Comparison of ENCODE assay signal across 9 cellular contexts in the genomic region with DNA sequence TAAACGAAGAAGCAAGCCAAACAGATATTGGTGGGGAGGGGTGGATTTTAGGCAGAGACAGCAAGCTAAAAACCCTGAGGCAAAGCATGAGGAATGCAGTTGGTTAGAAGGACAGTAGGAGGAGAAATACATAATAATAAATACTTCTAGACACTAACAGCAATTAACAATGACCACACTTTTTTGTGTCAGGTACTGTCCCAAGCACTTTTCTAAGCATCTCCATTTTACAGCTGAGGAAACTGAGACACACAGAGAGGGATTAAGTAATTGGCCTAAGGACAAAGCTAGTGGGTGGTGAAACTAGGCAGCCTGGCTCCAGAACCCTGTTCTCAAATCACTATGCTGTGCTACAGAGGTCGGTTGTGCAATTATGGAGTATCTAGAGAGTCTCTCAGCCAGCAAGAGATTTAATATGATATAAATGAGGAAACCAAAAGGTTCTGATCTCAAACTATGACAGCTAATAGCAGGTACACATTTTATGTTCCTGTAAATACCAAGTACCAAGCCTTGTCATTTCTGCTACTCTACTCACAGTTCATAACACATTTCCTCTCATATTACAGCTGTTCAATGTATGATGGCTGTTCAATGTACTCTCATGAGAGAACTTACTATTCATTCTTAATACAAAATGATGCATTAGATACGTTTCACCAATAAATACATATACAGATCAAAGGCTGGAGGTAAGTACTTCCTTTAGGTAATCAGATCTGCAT. TPM values are rescaled to one million over a fixed set of nuclear protein-coding genes. Genes with fewer than 3 reads are reported as not detected.
DNase-seq lines count a peak whose midpoint lies in the region; ATAC-seq and TF ChIP-seq lines count a peak whose summit lies in the region.
"Had no signal": no experiment of that assay in that cellular context is flagged by ENCODE, and none has a peak within 500 bp of the region (broad histone marks: within the 10 kb centered on the region; RNA-seq: fewer than 3 reads in every experiment).

No MANE protein-coding gene starts in this region.

- peak overlapping the region; percentile 8 for H3K4me2 ChIP-seq in hepatocyte

- H3K9ac ChIP-seq in SK-N-MC (ENCODE audit: insufficient read length) = no peak overlapping the region

- H3K36me3 ChIP-seq in SK-N-MC (ENCODE audit: insufficient read depth, low read length) = no peaks in the 10 kb centered on the region
- no peaks in the 10 kb centered on the region for H3K36me3 ChIP-seq in hepatocyte (replicated peaks; ENCODE audit: insufficient read depth, low read depth)

- H3K4me1 Mint-ChIP-seq in activated CD4-positive, alpha-beta T cell treated with anti-CD3 and anti-CD28 coated beads for 36 hours = peaks cover 74% of the 10 kb centered on the region
- peaks cover 68% of the 10 kb centered on the region for H3K4me1 Mint-ChIP-seq in type B pancreatic cell (ENCODE audit: unreplicated experiment)

- peak overlapping the region; percentile 51 for H3K4me3 ChIP-seq in SK-N-MC
- H3K4me3 ChIP-seq in hepatocyte = no peak overlapping the region

- TF ChIP-seq CTCF in hepatocyte (IDR thresholded peaks at IDR 0.05; ENCODE audit: poor library complexity) (no peak), type B pancreatic cell (conservative IDR thresholded peaks at IDR 0.05) (no peak)

- no peaks in the 10 kb centered on the region for H3K9me3 Mint-ChIP-seq in activated CD4-positive, alpha-beta T cell treated with anti-CD3 and anti-CD28 coated beads for 36 hours (ENCODE audit: low read depth)
- no peaks in the 10 kb centered on the region for H3K9me3 Mint-ChIP-seq in type B pancreatic cell

- H4K20me1 ChIP-seq in hepatocyte (ENCODE audit: insufficient read depth, poor library complexity, severe bottlenecking) = peaks cover 66% of the 10 kb centered on the region

- H3K9me2 ChIP-seq in hepatocyte (replicated peaks; ENCODE audit: insufficient read depth) = no peaks in the 10 kb centered on the region

- POLR2A ChIA-PET in activated CD4-positive, alpha-beta T cell treated with anti-CD3 and anti-CD28 coated beads for 36 hours (lab: Charles Lee) = no interaction called here

- no peak overlapping the region for H3K27ac Mint-ChIP-seq in activated CD4-positive, alpha-beta T cell treated with anti-CD3 and anti-CD28 coated beads for 36 hours
- H3K27ac Mint-ChIP-seq in type B pancreatic cell = peak overlapping the region; percentile 81

- intact Hi-C loops in activated CD4-positive, alpha-beta T cell treated with anti-CD3 and anti-CD28 coated beads for 36 hours (cut with DNase I, micrococcal nuclease) = loop anchor here (10.0 kb wide), 2 partner anchors 343 to 657 kb away; partner anchors contain the start of genes GEMIN6 (in 1 of the 2) and THUMPD2 (in 1 of the 2)

- peak overlapping the region; percentile 62 for H3K27ac ChIP-seq in SK-N-MC
- H3K27ac ChIP-seq in hepatocyte = no peak overlapping the region

- H3K79me2 ChIP-seq in hepatocyte = peaks cover 100% of the 10 kb centered on the region

- CTCF ChIA-PET in activated CD4-positive, alpha-beta T cell treated with anti-CD3 and anti-CD28 coated beads for 36 hours (lab: Charles Lee) = interaction anchor here (0.7 to 1.0 kb wide), 2 partner anchors 10 to 18 kb away, joined by 3 to 4 read pairs; no protein-coding TSS in a partner anchor

- H3K27me3 Mint-ChIP-seq in activated CD4-positive, alpha-beta T cell treated with anti-CD3 and anti-CD28 coated beads for 36 hours = no peaks in the 10 kb centered on the region
- no peaks in the 10 kb centered on the region for H3K27me3 Mint-ChIP-seq in type B pancreatic cell

- WGBS in hepatocyte (ENCODE audit: low lambda C conversion rate, missing lambda C conversion rate) = 46% methylated on average over 3 of the region's 3 CpGs

- H3K36me3 Mint-ChIP-seq in activated CD4-positive, alpha-beta T cell treated with anti-CD3 and anti-CD28 coated beads for 36 hours (ENCODE audit: low read depth) = peaks cover 2% of the 10 kb centered on the region
- H3K36me3 Mint-ChIP-seq in type B pancreatic cell = peaks cover 14% of the 10 kb centered on the region

- peak; percentile 56 for ATAC-seq in activated CD4-positive, alpha-beta T cell treated with anti-CD3 and anti-CD28 coated beads for 36 hours
- ATAC-seq in GM21381 (IDR thresholded peaks at IDR 0.05; ENCODE audit: unreplicated experiment) (no peak), HG03342 (IDR thresholded peaks at IDR 0.05; ENCODE audit: unreplicated experiment) (no peak)

- H3K4me3 Mint-ChIP-seq in activated CD4-positive, alpha-beta T cell treated with anti-CD3 and anti-CD28 coated beads for 36 hours = no peak overlapping the region
- peak overlapping the region; percentile 61 for H3K4me3 Mint-ChIP-seq in type B pancreatic cell

- peaks cover 34% of the 10 kb centered on the region for H3K4me1 ChIP-seq in hepatocyte (ENCODE audit: insufficient read depth)

- H2AFZ ChIP-seq in hepatocyte = no peak overlapping the region

- no peaks in the 10 kb centered on the region for H3K9me3 ChIP-seq in SK-N-MC (ENCODE audit: low read depth, low read length)
- H3K9me3 ChIP-seq in hepatocyte (ENCODE audit: low read depth) = no peaks in the 10 kb centered on the region

- DNase-seq in activated CD4-positive, alpha-beta T cell treated with anti-CD3 and anti-CD28 coated beads for 36 hours = no peak
- DNase-seq in activated CD4-positive, alpha-beta T cell treated with anti-CD3 and anti-CD28 coated beads for 1 hour = no peak
- peak; percentile 70 for DNase-seq in SK-N-MC (ENCODE audit: low read depth, low spot score)
- no peak for DNase-seq in hepatocyte (ENCODE audit: low spot score)
- no peak for DNase-seq in type B pancreatic cell (ENCODE audit: extremely low spot score, unreplicated experiment)
- no peak for DNase-seq in NCI-H1092 (lab: John Stamatoyannopoulos, UW)
- DNase-seq: activated CD4-positive, alpha-beta T cell treated with anti-CD3 and anti-CD28 coated beads, Interleukin-2, amount 50 U/mL, for 1 hour had no signal

- no peaks in the 10 kb centered on the region for H3K27me3 ChIP-seq in hepatocyte

RNA-seq across cellular contexts. Expression of gene MAP4K3, which starts 5.3 kb away (rescaled TPM):
- 10 to 100 TPM in 1 of 2 experiments, 1 to 10 TPM in 1; 8.1 to 11.8 TPM for total RNA-seq in activated CD4-positive, alpha-beta T cell treated with anti-CD3 and anti-CD28 coated beads for 36 hours
- total RNA-seq in hepatocyte = 65.1 and 72.1 TPM in 2 replicates
- polyA plus RNA-seq in hepatocyte = 24.5 and 27.2 TPM in 2 replicates
- total RNA-seq in type B pancreatic cell (ENCODE audit: low replicate concordance) = 36.7 and 49.0 TPM in 2 replicates
